Comparison of ENCODE assay signal across 8 cellular contexts in genomic region chr5:96936431-96937221, GRCh38. TPM values are rescaled to one million over a fixed set of nuclear protein-coding genes. Genes with fewer than 3 reads are reported as not detected.
DNase-seq lines count a peak whose midpoint lies in the region; ATAC-seq and TF ChIP-seq lines count a peak whose summit lies in the region.

No MANE protein-coding gene starts in this region.

- H3K4me1 ChIP-seq in DND-41 (ENCODE audit: insufficient read depth, low read length): peaks cover 60% of the 10 kb centered on the region

- H3K27me3 ChIP-seq in DND-41 (ENCODE audit: insufficient read depth, low read length, poor library complexity): no peaks in the 10 kb centered on the region
- no peaks in the 10 kb centered on the region for H3K27me3 ChIP-seq in dorsolateral prefrontal cortex

- H3K36me3 Mint-ChIP-seq in activated CD4-positive, alpha-beta T cell treated with anti-CD3 and anti-CD28 coated beads, Interleukin-2, amount 10 ng/mL, durations not matched to agents 24 days and 14 days (ENCODE audit: low read depth): peaks cover 20% of the 10 kb centered on the region

- H4K20me1 ChIP-seq in DND-41 (ENCODE audit: insufficient read depth, low read length): peaks cover 7% of the 10 kb centered on the region; the same call in 1 of the 2 replicates

- H3K27me3 Mint-ChIP-seq in activated CD4-positive, alpha-beta T cell treated with anti-CD3 and anti-CD28 coated beads, Interleukin-2, amount 10 ng/mL, durations not matched to agents 24 days and 14 days: no peaks in the 10 kb centered on the region

- peak overlapping the region; percentile 69 for H3K4me2 ChIP-seq in DND-41 (ENCODE audit: insufficient read depth, low read length)

- H3K9me3 ChIP-seq in DND-41 (ENCODE audit: insufficient read depth, low read length, severe bottlenecking) (no peaks in the 10 kb centered on the region), KOPT-K1 (ENCODE audit: insufficient read depth, low read length, poor library complexity, severe bottlenecking) (no peaks in the 10 kb centered on the region)

- H3K27ac ChIP-seq in DND-41 (ENCODE audit: low read length) (peak overlapping the region; percentile 98), KOPT-K1 (ENCODE audit: low read depth, low read length, poor library complexity, severe bottlenecking) (peak overlapping the region; percentile 96), dorsolateral prefrontal cortex (peak overlapping the region; percentile 83 to 100 (median 99))

- peak; percentile 13 for ATAC-seq in DND-41 (ENCODE audit: insufficient read depth, low read depth)
- ATAC-seq in GM21576 (IDR thresholded peaks at IDR 0.05; ENCODE audit: unreplicated experiment): peak; percentile 32

- H3K9ac ChIP-seq in DND-41 (ENCODE audit: low read depth, low read length): peak overlapping the region; percentile 81

- TF ChIP-seq CTCF in DND-41 (IDR thresholded peaks at IDR 0.05; ENCODE audit: borderline replicate concordance, extremely low read depth, low read length, poor library complexity, severe bottlenecking) (peak; percentile 46), dorsolateral prefrontal cortex (IDR thresholded peaks at IDR 0.05 in 54 of 56, conservative IDR thresholded peaks at IDR 0.05 in 2 of 56; ENCODE audit: low read depth in 1 of 56, partially characterized antibody in 56 of 56) (peak in 1 of 56 donors; percentile 1)

- H3K4me3 ChIP-seq in DND-41 (ENCODE audit: low read depth in 1 of 2, low read length in 2 of 2) (peak overlapping the region; percentile 43 to 83), dorsolateral prefrontal cortex (peak overlapping the region; percentile 63 to 96 (median 86))

- DNase-seq in DND-41 (peak; percentile 67), dorsolateral prefrontal cortex (peak in 6 of 10 donors; percentile 12 to 56 (median 37)), medulla oblongata (ENCODE audit: extremely low spot score) (peak; percentile 75), epidermal melanocyte (ENCODE audit: insufficient read length, low spot score) (no peak)
- DNase-seq in activated CD4-positive, alpha-beta T cell treated with anti-CD3 and anti-CD28 coated beads, Interleukin-2, amount 10 ng/mL, durations not matched to agents 24 days and 14 days: peak; percentile 87
- DNase-seq in stimulated activated CD8-positive, alpha-beta memory T cell treated with anti-CD3 and anti-CD28 coated beads, Interleukin-15, amount 100 ng/mL, for 4 hours (ENCODE audit: low read depth in 2 of 2): peak; percentile 7 to 23

- no peaks in the 10 kb centered on the region for H3K9me3 Mint-ChIP-seq in activated CD4-positive, alpha-beta T cell treated with anti-CD3 and anti-CD28 coated beads, Interleukin-2, amount 10 ng/mL, durations not matched to agents 24 days and 14 days

- peaks cover 54% of the 10 kb centered on the region for H3K4me1 Mint-ChIP-seq in activated CD4-positive, alpha-beta T cell treated with anti-CD3 and anti-CD28 coated beads, Interleukin-2, amount 10 ng/mL, durations not matched to agents 24 days and 14 days

- peak overlapping the region; percentile 71 for H2AFZ ChIP-seq in DND-41 (ENCODE audit: low read depth, low read length)

- H3K4me3 Mint-ChIP-seq in activated CD4-positive, alpha-beta T cell treated with anti-CD3 and anti-CD28 coated beads, Interleukin-2, amount 10 ng/mL, durations not matched to agents 24 days and 14 days: peak overlapping the region; percentile 81

- H3K36me3 ChIP-seq in DND-41 (ENCODE audit: insufficient read depth, low read length) (peaks cover 3% of the 10 kb centered on the region; the same call in 1 of the 2 replicates), KOPT-K1 (ENCODE audit: insufficient read depth, low read length) (peaks cover 10% of the 10 kb centered on the region; the same call in 1 of the 2 replicates)

- peaks cover 84% of the 10 kb centered on the region for H3K79me2 ChIP-seq in DND-41 (ENCODE audit: insufficient read depth, low read length)

- H3K27ac Mint-ChIP-seq in activated CD4-positive, alpha-beta T cell treated with anti-CD3 and anti-CD28 coated beads, Interleukin-2, amount 10 ng/mL, durations not matched to agents 24 days and 14 days: peak overlapping the region; percentile 94

- intact Hi-C loops in activated CD4-positive, alpha-beta T cell treated with anti-CD3 and anti-CD28 coated beads, Interleukin-2, amount 10 ng/mL, durations not matched to agents 24 days and 14 days (cut with micrococcal nuclease): loop anchor here (5.0 to 10.0 kb wide), 4 partner anchors 158 to 1112 kb away; partner anchors contain the start of genes ELL2 and GLRX
- intact Hi-C loops in dorsolateral prefrontal cortex (cut with DNase I): loop anchor here (2.0 to 10.0 kb wide), 5 partner anchors 68 to 1836 kb away; partner anchors contain the start of genes LIX1 (in 1 of the 2) and RGMB (in 1 of the 2)

RNA-seq across cellular contexts. Expression of gene LNPEP, which starts 0.7 kb away (rescaled TPM):
- 38.2 and 39.4 TPM in 2 replicates for total RNA-seq in activated CD4-positive, alpha-beta T cell treated with anti-CD3 and anti-CD28 coated beads, Interleukin-2, amount 10 ng/mL, durations not matched to agents 24 days and 14 days
- total RNA-seq in dorsolateral prefrontal cortex: 10 to 100 TPM; 40.3 to 69.3 (median 55.0) TPM
